2 cellular contexts compared by ENCODE assay signal in the genomic region with DNA sequence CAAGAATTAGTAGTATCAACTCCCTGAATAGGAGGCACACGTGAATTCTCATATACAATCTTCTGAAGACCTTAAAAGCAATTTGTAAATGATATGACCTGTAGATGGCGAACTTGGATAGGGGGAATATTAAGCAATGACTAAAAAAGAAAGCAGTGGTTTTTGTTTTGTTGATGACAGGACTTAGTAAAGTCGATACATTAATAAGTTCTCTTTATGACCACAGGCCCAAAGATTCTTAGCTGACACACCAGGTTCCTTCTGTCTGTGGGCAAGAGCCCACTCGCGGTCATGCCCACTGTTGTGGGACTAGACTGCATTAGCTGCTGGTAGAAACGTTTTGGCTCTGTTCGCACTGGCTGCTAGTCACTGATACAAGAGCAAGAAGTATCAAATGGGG.
TF ChIP-seq lines count a peak whose summit lies in the region.

No MANE protein-coding gene starts in this region.

TF ChIP-seq in GM12878, 131 proteins besides CTCF, POLR2A, EP300 and RAD21 (continues in another document):
- no peak for TF ChIP-seq RFX5 (IDR thresholded peaks at IDR 0.05; ENCODE audit: low read depth, low read length)
- peak; percentile 97 for TF ChIP-seq IRF4 (IDR thresholded peaks at IDR 0.05; ENCODE audit: low read depth, low read length)
- peak; percentile 74; the same call in 1 of the 2 replicates for TF ChIP-seq SMC3 (IDR thresholded peaks at IDR 0.05; ENCODE audit: borderline replicate concordance, low read length)
- 0 out of 2 replicates have a peak, but pooled peaks have one; percentile 55 for TF ChIP-seq DPF2 (IDR thresholded peaks at IDR 0.05)
- TF ChIP-seq, protein P1, sequence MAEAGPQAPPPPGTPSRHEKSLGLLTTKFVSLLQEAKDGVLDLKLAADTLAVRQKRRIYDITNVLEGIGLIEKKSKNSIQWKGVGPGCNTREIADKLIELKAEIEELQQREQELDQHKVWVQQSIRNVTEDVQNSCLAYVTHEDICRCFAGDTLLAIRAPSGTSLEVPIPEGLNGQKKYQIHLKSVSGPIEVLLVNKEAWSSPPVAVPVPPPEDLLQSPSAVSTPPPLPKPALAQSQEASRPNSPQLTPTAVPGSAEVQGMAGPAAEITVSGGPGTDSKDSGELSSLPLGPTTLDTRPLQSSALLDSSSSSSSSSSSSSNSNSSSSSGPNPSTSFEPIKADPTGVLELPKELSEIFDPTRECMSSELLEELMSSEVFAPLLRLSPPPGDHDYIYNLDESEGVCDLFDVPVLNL (IDR thresholded peaks at IDR 0.05; ENCODE audit: low read depth, low read length): no peak
- no peak for TF ChIP-seq HCFC1 (IDR thresholded peaks at IDR 0.05; ENCODE audit: low read length)
- 0 out of 2 replicates have a peak, but pooled peaks have one; percentile 47 for TF ChIP-seq NFIC (IDR thresholded peaks at IDR 0.05; ENCODE audit: low read depth, low read length)
- peak; percentile 27 to 28; a peak in 1 of 4 replicates for TF ChIP-seq BHLHE40 (IDR thresholded peaks at IDR 0.05; ENCODE audit: borderline replicate concordance in 1 of 2, low read depth in 2 of 2, low read length in 1 of 2)
- TF ChIP-seq, protein P2, sequence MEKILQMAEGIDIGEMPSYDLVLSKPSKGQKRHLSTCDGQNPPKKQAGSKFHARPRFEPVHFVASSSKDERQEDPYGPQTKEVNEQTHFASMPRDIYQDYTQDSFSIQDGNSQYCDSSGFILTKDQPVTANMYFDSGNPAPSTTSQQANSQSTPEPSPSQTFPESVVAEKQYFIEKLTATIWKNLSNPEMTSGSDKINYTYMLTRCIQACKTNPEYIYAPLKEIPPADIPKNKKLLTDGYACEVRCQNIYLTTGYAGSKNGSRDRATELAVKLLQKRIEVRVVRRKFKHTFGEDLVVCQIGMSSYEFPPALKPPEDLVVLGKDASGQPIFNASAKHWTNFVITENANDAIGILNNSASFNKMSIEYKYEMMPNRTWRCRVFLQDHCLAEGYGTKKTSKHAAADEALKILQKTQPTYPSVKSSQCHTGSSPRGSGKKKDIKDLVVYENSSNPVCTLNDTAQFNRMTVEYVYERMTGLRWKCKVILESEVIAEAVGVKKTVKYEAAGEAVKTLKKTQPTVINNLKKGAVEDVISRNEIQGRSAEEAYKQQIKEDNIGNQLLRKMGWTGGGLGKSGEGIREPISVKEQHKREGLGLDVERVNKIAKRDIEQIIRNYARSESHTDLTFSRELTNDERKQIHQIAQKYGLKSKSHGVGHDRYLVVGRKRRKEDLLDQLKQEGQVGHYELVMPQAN (conservative IDR thresholded peaks at IDR 0.05): no peak
- TF ChIP-seq, protein P3, sequence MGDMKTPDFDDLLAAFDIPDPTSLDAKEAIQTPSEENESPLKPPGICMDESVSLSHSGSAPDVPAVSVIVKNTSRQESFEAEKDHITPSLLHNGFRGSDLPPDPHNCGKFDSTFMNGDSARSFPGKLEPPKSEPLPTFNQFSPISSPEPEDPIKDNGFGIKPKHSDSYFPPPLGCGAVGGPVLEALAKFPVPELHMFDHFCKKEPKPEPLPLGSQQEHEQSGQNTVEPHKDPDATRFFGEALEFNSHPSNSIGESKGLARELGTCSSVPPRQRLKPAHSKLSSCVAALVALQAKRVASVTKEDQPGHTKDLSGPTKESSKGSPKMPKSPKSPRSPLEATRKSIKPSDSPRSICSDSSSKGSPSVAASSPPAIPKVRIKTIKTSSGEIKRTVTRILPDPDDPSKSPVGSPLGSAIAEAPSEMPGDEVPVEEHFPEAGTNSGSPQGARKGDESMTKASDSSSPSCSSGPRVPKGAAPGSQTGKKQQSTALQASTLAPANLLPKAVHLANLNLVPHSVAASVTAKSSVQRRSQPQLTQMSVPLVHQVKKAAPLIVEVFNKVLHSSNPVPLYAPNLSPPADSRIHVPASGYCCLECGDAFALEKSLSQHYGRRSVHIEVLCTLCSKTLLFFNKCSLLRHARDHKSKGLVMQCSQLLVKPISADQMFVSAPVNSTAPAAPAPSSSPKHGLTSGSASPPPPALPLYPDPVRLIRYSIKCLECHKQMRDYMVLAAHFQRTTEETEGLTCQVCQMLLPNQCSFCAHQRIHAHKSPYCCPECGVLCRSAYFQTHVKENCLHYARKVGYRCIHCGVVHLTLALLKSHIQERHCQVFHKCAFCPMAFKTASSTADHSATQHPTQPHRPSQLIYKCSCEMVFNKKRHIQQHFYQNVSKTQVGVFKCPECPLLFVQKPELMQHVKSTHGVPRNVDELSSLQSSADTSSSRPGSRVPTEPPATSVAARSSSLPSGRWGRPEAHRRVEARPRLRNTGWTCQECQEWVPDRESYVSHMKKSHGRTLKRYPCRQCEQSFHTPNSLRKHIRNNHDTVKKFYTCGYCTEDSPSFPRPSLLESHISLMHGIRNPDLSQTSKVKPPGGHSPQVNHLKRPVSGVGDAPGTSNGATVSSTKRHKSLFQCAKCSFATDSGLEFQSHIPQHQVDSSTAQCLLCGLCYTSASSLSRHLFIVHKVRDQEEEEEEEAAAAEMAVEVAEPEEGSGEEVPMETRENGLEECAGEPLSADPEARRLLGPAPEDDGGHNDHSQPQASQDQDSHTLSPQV (IDR thresholded peaks at IDR 0.05): no peak
- TF ChIP-seq POU2F2 (IDR thresholded peaks at IDR 0.05; ENCODE audit: borderline replicate concordance, low read depth, low read length): no peak; the same call in 2 of the 3 replicates
- no peak for TF ChIP-seq EGR1 (IDR thresholded peaks at IDR 0.05; ENCODE audit: borderline replicate concordance in 1 of 2, low read depth in 2 of 2, low read length in 2 of 2)
- TF ChIP-seq, protein P4, sequence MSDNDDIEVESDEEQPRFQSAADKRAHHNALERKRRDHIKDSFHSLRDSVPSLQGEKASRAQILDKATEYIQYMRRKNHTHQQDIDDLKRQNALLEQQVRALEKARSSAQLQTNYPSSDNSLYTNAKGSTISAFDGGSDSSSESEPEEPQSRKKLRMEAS (IDR thresholded peaks at IDR 0.05; ENCODE audit: low read depth, low read length): no peak
- TF ChIP-seq, protein P5, sequence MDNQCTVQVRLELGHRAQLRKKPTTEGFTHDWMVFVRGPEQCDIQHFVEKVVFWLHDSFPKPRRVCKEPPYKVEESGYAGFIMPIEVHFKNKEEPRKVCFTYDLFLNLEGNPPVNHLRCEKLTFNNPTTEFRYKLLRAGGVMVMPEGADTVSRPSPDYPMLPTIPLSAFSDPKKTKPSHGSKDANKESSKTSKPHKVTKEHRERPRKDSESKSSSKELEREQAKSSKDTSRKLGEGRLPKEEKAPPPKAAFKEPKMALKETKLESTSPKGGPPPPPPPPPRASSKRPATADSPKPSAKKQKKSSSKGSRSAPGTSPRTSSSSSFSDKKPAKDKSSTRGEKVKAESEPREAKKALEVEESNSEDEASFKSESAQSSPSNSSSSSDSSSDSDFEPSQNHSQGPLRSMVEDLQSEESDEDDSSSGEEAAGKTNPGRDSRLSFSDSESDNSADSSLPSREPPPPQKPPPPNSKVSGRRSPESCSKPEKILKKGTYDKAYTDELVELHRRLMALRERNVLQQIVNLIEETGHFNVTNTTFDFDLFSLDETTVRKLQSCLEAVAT (IDR thresholded peaks at IDR 0.05): 0 out of 2 replicates have a peak, but pooled peaks have one; percentile 41
- TF ChIP-seq RAD51 (IDR thresholded peaks at IDR 0.05): 0 out of 2 replicates have a peak, but pooled peaks have one; percentile 7
- 0 out of 2 replicates have a peak, but pooled peaks have one; percentile 42 for TF ChIP-seq GATAD2B (conservative IDR thresholded peaks at IDR 0.05; ENCODE audit: low read depth)
- TF ChIP-seq STAT1 (conservative IDR thresholded peaks at IDR 0.05): no peak

TF ChIP-seq in HepG2, 621 proteins besides CTCF, POLR2A, EP300 and RAD21:
- TF ChIP-seq STAG1 (CRISPR knock-in tag; IDR thresholded peaks at IDR 0.05): peak; percentile 73
- TF ChIP-seq, protein P6, sequence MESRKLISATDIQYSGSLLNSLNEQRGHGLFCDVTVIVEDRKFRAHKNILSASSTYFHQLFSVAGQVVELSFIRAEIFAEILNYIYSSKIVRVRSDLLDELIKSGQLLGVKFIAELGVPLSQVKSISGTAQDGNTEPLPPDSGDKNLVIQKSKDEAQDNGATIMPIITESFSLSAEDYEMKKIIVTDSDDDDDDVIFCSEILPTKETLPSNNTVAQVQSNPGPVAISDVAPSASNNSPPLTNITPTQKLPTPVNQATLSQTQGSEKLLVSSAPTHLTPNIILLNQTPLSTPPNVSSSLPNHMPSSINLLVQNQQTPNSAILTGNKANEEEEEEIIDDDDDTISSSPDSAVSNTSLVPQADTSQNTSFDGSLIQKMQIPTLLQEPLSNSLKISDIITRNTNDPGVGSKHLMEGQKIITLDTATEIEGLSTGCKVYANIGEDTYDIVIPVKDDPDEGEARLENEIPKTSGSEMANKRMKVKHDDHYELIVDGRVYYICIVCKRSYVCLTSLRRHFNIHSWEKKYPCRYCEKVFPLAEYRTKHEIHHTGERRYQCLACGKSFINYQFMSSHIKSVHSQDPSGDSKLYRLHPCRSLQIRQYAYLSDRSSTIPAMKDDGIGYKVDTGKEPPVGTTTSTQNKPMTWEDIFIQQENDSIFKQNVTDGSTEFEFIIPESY (CRISPR knock-in tag; IDR thresholded peaks at IDR 0.05): no peak
- TF ChIP-seq CEBPG (CRISPR knock-in tag; IDR thresholded peaks at IDR 0.05): peak; percentile 12; the same call in 1 of the 2 replicates
- TF ChIP-seq SMC3 (IDR thresholded peaks at IDR 0.05; ENCODE audit: low read length): peak; percentile 36; the same call in 1 of the 2 replicates
